In the genomic region with DNA sequence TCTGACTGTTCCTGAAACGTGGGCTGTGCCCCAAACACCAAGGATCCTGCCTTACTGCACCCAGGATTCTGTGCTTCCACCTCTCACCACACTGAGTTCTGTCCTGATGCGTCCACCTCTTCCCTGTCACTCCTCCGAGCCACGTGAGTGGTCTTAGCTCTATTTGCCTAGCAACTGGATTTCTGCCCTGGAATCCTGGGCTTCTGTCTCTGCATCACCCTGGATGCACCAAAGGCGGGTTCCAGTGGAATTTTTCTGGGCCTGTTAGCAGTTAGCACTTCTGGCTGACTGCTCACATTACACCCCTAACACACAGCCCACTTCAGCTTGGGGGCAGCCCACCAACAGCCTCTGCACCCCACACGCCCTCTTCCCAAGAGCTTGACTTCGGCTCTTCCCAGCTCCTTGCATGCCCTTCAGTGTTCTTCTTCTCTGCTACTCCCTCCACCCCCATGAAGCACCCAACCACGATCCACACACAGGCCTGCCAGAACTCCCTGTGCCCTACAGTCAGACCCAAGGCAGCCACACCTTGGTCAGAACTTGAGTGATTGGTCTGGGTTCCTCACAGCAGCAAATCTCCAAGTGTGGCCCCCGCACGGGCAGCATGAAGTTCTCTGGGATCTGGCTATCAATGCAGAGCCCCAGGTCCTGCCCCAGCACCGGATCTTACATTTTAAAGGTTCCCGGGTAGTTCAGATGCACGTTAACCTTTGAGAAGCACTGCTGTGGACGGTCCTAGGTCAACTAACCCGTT, we compare ENCODE assay signal across 14 cellular contexts.
A peak's percentile ranks its signal among the peaks of the same experiment; 100 is the strongest.
DNase-seq lines count a peak whose midpoint lies in the region; ATAC-seq and TF ChIP-seq lines count a peak whose summit lies in the region.
"Had no signal": no experiment of that assay in that cellular context is flagged by ENCODE, and none has a peak within 500 bp of the region (broad histone marks: within the 10 kb centered on the region; RNA-seq: fewer than 3 reads in every experiment).

No MANE protein-coding gene starts in this region.

- WGBS in hepatocyte (ENCODE audit: low lambda C conversion rate, missing lambda C conversion rate): 81% methylated on average over 15 of the region's 15 CpGs

- intact Hi-C loops in uterus (cut with DNase I; ENCODE audit: low total_unique reads): no loop called here

- H3K4me2 ChIP-seq in hepatocyte: no peak overlapping the region

- peak in 3 of 61 donors; percentile 19 to 31 (median 28) for DNase-seq in caudate nucleus (lab: John Stamatoyannopoulos, UW)
- DNase-seq in hepatocyte (ENCODE audit: low spot score): peak; percentile 32
- no peak for DNase-seq in uterus
- no peak for DNase-seq in inferior parietal cortex (ENCODE audit: extremely low spot score)
- no peak for DNase-seq in GM03348 (ENCODE audit: low spot score)
- DNase-seq: activated effector memory CD4-positive, alpha-beta T cell treated with Interleukin-2 at 50 U/mL for 16 hours; DMS53; effector memory CD4-positive, alpha-beta T cell; NCI-H187; WERI-Rb-1 had no signal

- ATAC-seq in esophagus mucosa: no peak

- TF ChIP-seq POLR2A in uterus (IDR thresholded peaks at IDR 0.05): no peak

- no peaks in the 10 kb centered on the region for H3K9me2 ChIP-seq in hepatocyte (replicated peaks; ENCODE audit: insufficient read depth)

- TF ChIP-seq CTCF in hepatocyte (IDR thresholded peaks at IDR 0.05; ENCODE audit: poor library complexity): no peak
- TF ChIP-seq CTCF in uterus (IDR thresholded peaks at IDR 0.05): no peak

- no peaks in the 10 kb centered on the region for H3K9me3 ChIP-seq in hepatocyte (ENCODE audit: low read depth)
- H3K9me3 ChIP-seq in uterus: no peaks in the 10 kb centered on the region
- H3K9me3 ChIP-seq: ascending aorta had no signal

- H3K4me1 ChIP-seq in hepatocyte (ENCODE audit: insufficient read depth): no peaks in the 10 kb centered on the region
- no peaks in the 10 kb centered on the region for H3K4me1 ChIP-seq in rectal smooth muscle tissue (ENCODE audit: control insufficient read depth, insufficient read depth, low read length)
- no peaks in the 10 kb centered on the region for H3K4me1 ChIP-seq in uterus
- H3K4me1 ChIP-seq: ascending aorta had no signal

- H2AFZ ChIP-seq in hepatocyte: no peak overlapping the region

- peaks cover 5% of the 10 kb centered on the region for H3K79me2 ChIP-seq in hepatocyte

- H3K27ac ChIP-seq in caudate nucleus (ENCODE audit: low read depth, low read length): peak overlapping the region; percentile 96
- peak overlapping the region; percentile 65 for H3K27ac ChIP-seq in hepatocyte
- H3K27ac ChIP-seq in rectal smooth muscle tissue (ENCODE audit: low read depth, low read length): peak overlapping the region; percentile 84
- H3K27ac ChIP-seq in uterus: peak overlapping the region; percentile 21 to 70
- H3K27ac ChIP-seq: C4-2B, WERI-Rb-1 had no signal

- no peaks in the 10 kb centered on the region for H4K20me1 ChIP-seq in hepatocyte (ENCODE audit: insufficient read depth, poor library complexity, severe bottlenecking)

- H3K4me3 ChIP-seq in hepatocyte: no peak overlapping the region
- H3K4me3 ChIP-seq in rectal smooth muscle tissue (ENCODE audit: low read length): peak overlapping the region; percentile 24
- H3K4me3 ChIP-seq in uterus: no peak overlapping the region

- no peaks in the 10 kb centered on the region for H3K27me3 ChIP-seq in hepatocyte
- no peaks in the 10 kb centered on the region for H3K27me3 ChIP-seq in rectal smooth muscle tissue (ENCODE audit: control insufficient read depth, insufficient read depth, low read length)
- no peaks in the 10 kb centered on the region for H3K27me3 ChIP-seq in uterus
- H3K27me3 ChIP-seq: ascending aorta had no signal

- no peak overlapping the region for H3K9ac ChIP-seq in rectal smooth muscle tissue (ENCODE audit: low read length)

- H3K36me3 ChIP-seq in hepatocyte (replicated peaks; ENCODE audit: insufficient read depth, low read depth) (no peaks in the 10 kb centered on the region), rectal smooth muscle tissue (ENCODE audit: control insufficient read depth, insufficient read depth, low read length) (no peaks in the 10 kb centered on the region), uterus (no peaks in the 10 kb centered on the region)
- H3K36me3 ChIP-seq: ascending aorta, WERI-Rb-1 had no signal

Comparison
In these comparisons a context has a peak if more than half of its experiments do, and no peak if none do; other contexts are left out.
1. H3K27ac ChIP-seq: peak in every context shown above with its lines; median percentile 96 in caudate nucleus; 84 in rectal smooth muscle tissue; 65 in hepatocyte; 46 in uterus.